In the genomic region with DNA sequence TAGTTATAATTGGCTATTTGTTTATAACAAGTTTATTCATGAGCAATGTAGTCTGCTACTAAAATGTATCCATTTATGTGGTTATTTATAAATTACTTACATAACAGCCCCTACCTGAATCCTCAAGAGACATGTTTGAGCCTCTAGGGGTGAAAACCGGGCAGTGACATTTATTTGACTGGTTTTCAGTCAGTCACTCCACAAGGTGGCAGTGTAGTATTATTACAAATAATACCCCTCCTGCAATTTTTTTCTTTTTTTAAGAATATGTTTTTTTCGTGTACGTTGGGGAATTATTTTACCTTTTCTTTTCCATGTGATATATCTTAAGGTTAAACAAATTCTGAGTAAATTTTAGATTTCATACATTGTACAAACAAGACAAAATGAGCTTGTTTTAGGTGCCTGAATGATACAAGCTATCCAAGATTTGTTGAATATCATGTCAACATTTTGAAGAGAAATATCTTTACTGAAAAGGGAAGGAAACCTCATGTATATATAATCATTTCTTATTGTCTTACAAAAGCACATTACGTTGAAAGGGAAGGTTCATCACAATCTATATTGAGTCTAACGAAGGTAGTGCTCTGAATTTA, we compare ENCODE assay signal across 8 cellular contexts.
DNase-seq lines count a peak whose midpoint lies in the region; ATAC-seq and TF ChIP-seq lines count a peak whose summit lies in the region.

No MANE protein-coding gene starts in this region.

- no peaks in the 10 kb centered on the region for H3K27me3 ChIP-seq in colonic mucosa

- no peak overlapping the region for H3K27ac ChIP-seq in colonic mucosa

- ATAC-seq in GM19372 (IDR thresholded peaks at IDR 0.05; ENCODE audit: low read depth, unreplicated experiment) (peak; percentile 62), GM21528 (IDR thresholded peaks at IDR 0.05; ENCODE audit: low FRiP score, unreplicated experiment) (no peak), omental fat pad (ENCODE audit: low FRiP score) (no peak), HG03025 (IDR thresholded peaks at IDR 0.05; ENCODE audit: low FRiP score, unreplicated experiment) (no peak)

- TF ChIP-seq CTCF in colonic mucosa (IDR thresholded peaks at IDR 0.05) (peak; percentile 27), omental fat pad (IDR thresholded peaks at IDR 0.05) (no peak)

- H3K4me1 ChIP-seq in colonic mucosa = no peaks in the 10 kb centered on the region

- H3K4me3 ChIP-seq in colonic mucosa = no peak overlapping the region

- peak; percentile 34 for DNase-seq in CMK (ENCODE audit: low read depth)
- peak; percentile 11 for DNase-seq in NCI-H226
- no peak for DNase-seq in colonic mucosa
- DNase-seq in non-pigmented ciliary epithelial cell (ENCODE audit: low read depth) = peak; percentile 18
- DNase-seq in omental fat pad (ENCODE audit: low spot score) = no peak

- H3K9ac ChIP-seq in colonic mucosa (ENCODE audit: low read depth in 2 of 2, low read length in 2 of 2) = no peak overlapping the region

- no peaks in the 10 kb centered on the region for H3K36me3 ChIP-seq in colonic mucosa

- intact Hi-C loops in colonic mucosa (cut with DNase I) = no loop called here

- H3K9me3 ChIP-seq in colonic mucosa = no peaks in the 10 kb centered on the region

Comparison
In these comparisons a context has a peak if more than half of its experiments do, and no peak if none do; other contexts are left out.
1. DNase-seq: peak in CMK (single experiment), NCI-H226 (single experiment) and non-pigmented ciliary epithelial cell (single experiment); none in colonic mucosa (single experiment) and omental fat pad (single experiment).